In the genomic region with DNA sequence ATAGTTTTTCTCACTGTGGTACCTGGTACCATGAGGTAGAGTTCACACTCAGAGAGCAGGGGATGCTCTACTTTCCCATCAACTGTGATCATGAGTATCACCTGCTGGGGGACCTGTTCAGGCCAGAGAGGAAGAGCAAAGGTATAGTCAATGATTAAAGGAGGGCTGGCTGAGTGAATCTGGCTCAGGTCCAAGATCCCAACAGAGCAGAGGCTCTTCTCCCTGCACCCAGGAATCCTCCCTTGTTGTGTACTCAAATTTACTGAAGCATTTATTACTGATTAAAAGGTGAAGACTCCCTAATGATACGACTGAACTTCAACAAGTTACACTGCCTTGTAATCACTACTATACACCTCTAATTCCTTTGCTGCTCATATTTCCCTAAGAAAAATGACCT, we compare ENCODE assay signal across 9 cellular contexts.
"Had no signal": no experiment of that assay in that cellular context is flagged by ENCODE, and none has a peak within 500 bp of the region (broad histone marks: within the 10 kb centered on the region; RNA-seq: fewer than 3 reads in every experiment).

No MANE protein-coding gene starts in this region.

- H3K9me3 Mint-ChIP-seq: neural progenitor cell had no signal

- H3K4me1 Mint-ChIP-seq: activated CD4-positive, alpha-beta T cell treated with anti-CD3 and anti-CD28 coated beads, Interleukin-2, amount 10 ng/mL, durations not matched to agents 24 days and 14 days; neural progenitor cell had no signal

- ATAC-seq: pancreas had no signal

- DNase-seq: activated CD4-positive, alpha-beta T cell treated with anti-CD3 and anti-CD28 coated beads, Interleukin-2, amount 10 ng/mL, durations not matched to agents 24 days and 14 days; activated naive CD4-positive, alpha-beta T cell treated with Interleukin-2 at 50 U/mL for 16 hours; foreskin melanocyte; head of caudate nucleus; left ventricle myocardium inferior; pancreas; stomach; T1000 had no signal

- H3K27ac Mint-ChIP-seq: activated CD4-positive, alpha-beta T cell treated with anti-CD3 and anti-CD28 coated beads, Interleukin-2, amount 10 ng/mL, durations not matched to agents 24 days and 14 days; neural progenitor cell had no signal

- H3K4me3 Mint-ChIP-seq: activated CD4-positive, alpha-beta T cell treated with anti-CD3 and anti-CD28 coated beads, Interleukin-2, amount 10 ng/mL, durations not matched to agents 24 days and 14 days; neural progenitor cell had no signal
